Comparison of ENCODE assay signal across 20 cellular contexts in genomic region chr12:132214161-132214476, GRCh38.
DNase-seq lines count a peak whose midpoint lies in the region; ATAC-seq and TF ChIP-seq lines count a peak whose summit lies in the region.
"Had no signal": no experiment of that assay in that cellular context is flagged by ENCODE, and none has a peak within 500 bp of the region (broad histone marks: within the 10 kb centered on the region; RNA-seq: fewer than 3 reads in every experiment).

No MANE protein-coding gene starts in this region.

- H4K8ac ChIP-seq in neuronal stem cell (ENCODE audit: low read depth, low read length): no peak overlapping the region

- H2BK5ac ChIP-seq in neuronal stem cell (ENCODE audit: low read length): no peak overlapping the region

- H3K36me3 Mint-ChIP-seq in CD8-positive, alpha-beta T cell: no peaks in the 10 kb centered on the region
- H3K36me3 Mint-ChIP-seq in effector memory CD8-positive, alpha-beta T cell (ENCODE audit: insufficient read depth): peaks cover 5% of the 10 kb centered on the region

- peaks cover 64% of the 10 kb centered on the region for H3K4me1 ChIP-seq in BLaER1
- H3K4me1 ChIP-seq in CD8-positive, alpha-beta T cell (ENCODE audit: insufficient read depth, low read length): no peaks in the 10 kb centered on the region
- H3K4me1 ChIP-seq in neuronal stem cell (ENCODE audit: control insufficient read depth in 2 of 2, insufficient read depth in 1 of 2, low read depth in 1 of 2, low read length in 2 of 2): no peaks in the 10 kb centered on the region
- no peaks in the 10 kb centered on the region for H3K4me1 ChIP-seq in mammary epithelial cell (ENCODE audit: insufficient read depth, low read length)
- H3K4me1 ChIP-seq: A549 had no signal

- DNase-seq in CD8-positive, alpha-beta T cell: no peak
- DNase-seq in neuronal stem cell (ENCODE audit: low spot score) (no peak), mammary epithelial cell (no peak)
- no peak for DNase-seq in effector memory CD8-positive, alpha-beta T cell
- DNase-seq: AML-193; CD4-positive, alpha-beta T cell; CD8-positive, alpha-beta memory T cell; COR-L47; DMS 273 treated with DMSO at 0.1 percent for 48 hours; DMS153; DMS79; DND-41; EL; GDM1 had no signal

- H2BK12ac ChIP-seq in neuronal stem cell (ENCODE audit: low read length): no peak overlapping the region

- WGBS in neuronal stem cell (ENCODE audit: extremely low coverage in 2 of 2, insufficient read length in 2 of 2, insufficient replicate concordance in 1 of 2), 2 donors: no CpG with 5 or more reads among the region's 13 CpGs
- WGBS in mammary epithelial cell (ENCODE audit: low coverage, missing lambda C conversion rate): 68% methylated on average over 9 of the region's 13 CpGs

- H3K36me3 ChIP-seq in BLaER1 (no peaks in the 10 kb centered on the region), neuronal stem cell (replicated peaks in 1 of 2; ENCODE audit: control insufficient read depth in 2 of 2, insufficient read depth in 2 of 2, low read length in 2 of 2) (no peaks in the 10 kb centered on the region), mammary epithelial cell (ENCODE audit: insufficient read depth, low read length) (no peaks in the 10 kb centered on the region)
- no peaks in the 10 kb centered on the region for H3K36me3 ChIP-seq in CD8-positive, alpha-beta T cell (ENCODE audit: insufficient read depth, low read length)

- ATAC-seq in CD8-positive, alpha-beta T cell: no peak
- no peak for ATAC-seq in effector memory CD8-positive, alpha-beta T cell (replicated peaks)
- ATAC-seq: GM12878 had no signal

- no peak overlapping the region for H2BK15ac ChIP-seq in neuronal stem cell (ENCODE audit: low read length)

- no peak overlapping the region for H2BK120ac ChIP-seq in neuronal stem cell (ENCODE audit: low read depth, low read length)

- in situ Hi-C loops in mammary epithelial cell (cut with MboI; ENCODE audit: low sequenced_read_pairs in 2 of 2): no loop called here

- H4K91ac ChIP-seq in neuronal stem cell (ENCODE audit: low read depth, low read length, poor library complexity): peak overlapping the region; percentile 53

- H3K4me3 ChIP-seq in BLaER1: no peak overlapping the region
- H3K4me3 ChIP-seq in CD8-positive, alpha-beta T cell (ENCODE audit: low read depth, low read length): no peak overlapping the region
- H3K4me3 ChIP-seq in neuronal stem cell (ENCODE audit: low read length in 2 of 2): no peak overlapping the region
- H3K4me3 ChIP-seq in mammary epithelial cell (replicated peaks in 1 of 3; ENCODE audit: insufficient read depth in 1 of 3, low read depth in 2 of 3, low read length in 3 of 3): no peak overlapping the region
- H3K4me3 ChIP-seq: A549, GM12878 had no signal

- H3K9me3 Mint-ChIP-seq in CD8-positive, alpha-beta T cell: no peaks in the 10 kb centered on the region
- H3K9me3 Mint-ChIP-seq in effector memory CD8-positive, alpha-beta T cell: no peaks in the 10 kb centered on the region
- H3K9me3 Mint-ChIP-seq: CD4-positive, alpha-beta T cell had no signal

- CTCF ChIA-PET in CD8-positive, alpha-beta T cell (lab: Charles Lee): interaction anchor here (1.2 kb wide), 1 partner anchor 60 kb away, joined by 7 read pairs; no protein-coding TSS in a partner anchor
- CTCF ChIA-PET in mammary epithelial cell (lab: Charles Lee; ENCODE audit: low non-redundant PET): no interaction called here

- H3K9me3 ChIP-seq in BLaER1 (no peaks in the 10 kb centered on the region), neuronal stem cell (replicated peaks in 1 of 2; ENCODE audit: control insufficient read depth in 2 of 2, insufficient read depth in 1 of 2, low read depth in 1 of 2, low read length in 2 of 2) (peaks cover 0 to 1% of the 10 kb centered on the region in 2 donors), mammary epithelial cell (replicated peaks; ENCODE audit: insufficient read depth, low read length) (peaks cover 9% of the 10 kb centered on the region)
- no peaks in the 10 kb centered on the region for H3K9me3 ChIP-seq in CD8-positive, alpha-beta T cell (ENCODE audit: low read length)
- H3K9me3 ChIP-seq: A549 had no signal

- no peak for TF ChIP-seq CTCF in CD8-positive, alpha-beta T cell (IDR thresholded peaks at IDR 0.05)
- TF ChIP-seq CTCF in mammary epithelial cell (conservative IDR thresholded peaks at IDR 0.05 in 1 of 2, IDR thresholded peaks at IDR 0.05 in 1 of 2; ENCODE audit: extremely low read depth in 1 of 2, insufficient read depth in 1 of 2, low read depth in 1 of 2, low read length in 2 of 2): no peak

- no peak overlapping the region for H3K4me3 Mint-ChIP-seq in CD8-positive, alpha-beta T cell
- H3K4me3 Mint-ChIP-seq in effector memory CD8-positive, alpha-beta T cell: no peak overlapping the region
- H3K4me3 Mint-ChIP-seq: B cell; CD4-positive, alpha-beta T cell had no signal

- H3K4ac ChIP-seq in neuronal stem cell (ENCODE audit: low read length): no peak overlapping the region

- H3K4me2 ChIP-seq in BLaER1 (peak overlapping the region; percentile 24; the same call in 1 of the 2 replicates), neuronal stem cell (ENCODE audit: insufficient read depth, low read length, poor library complexity, severe bottlenecking) (no peak overlapping the region), mammary epithelial cell (ENCODE audit: insufficient read depth, low read depth, low read length) (no peak overlapping the region)
- H3K4me2 ChIP-seq: A549 had no signal

- H3K18ac ChIP-seq in neuronal stem cell (ENCODE audit: low read length): no peak overlapping the region

- dilution Hi-C loops in mammary epithelial cell (cut with HindIII; ENCODE audit: low sequenced_read_pairs): no loop called here

- BruUV-seq in mammary epithelial cell (replicated peaks; lab: Mats Ljungman, UMichigan): no TSS peak

- no peak overlapping the region for H3K9ac ChIP-seq in BLaER1
- no peak overlapping the region for H3K9ac ChIP-seq in neuronal stem cell (ENCODE audit: low read depth, low read length, poor library complexity)
- no peak overlapping the region for H3K9ac ChIP-seq in mammary epithelial cell (ENCODE audit: insufficient read depth, low read length)

- POLR2A ChIA-PET in CD8-positive, alpha-beta T cell (lab: Charles Lee): no interaction called here

- no peaks in the 10 kb centered on the region for H3K79me1 ChIP-seq in neuronal stem cell (ENCODE audit: low read depth, low read length)

- intact Hi-C loops in CD8-positive, alpha-beta T cell (cut with DNase I, micrococcal nuclease): no loop called here
- intact Hi-C loops in mammary epithelial cell (cut with micrococcal nuclease): no loop called here

- H3K14ac ChIP-seq in neuronal stem cell (ENCODE audit: low read length): no peak overlapping the region

- H3K4me1 Mint-ChIP-seq in CD8-positive, alpha-beta T cell (ENCODE audit: low read depth): peaks cover 3% of the 10 kb centered on the region
- peaks cover 11% of the 10 kb centered on the region in 2 donors for H3K4me1 Mint-ChIP-seq in effector memory CD8-positive, alpha-beta T cell (ENCODE audit: low read depth in 2 of 2)

- H3K23ac ChIP-seq in neuronal stem cell (ENCODE audit: low read depth, low read length, poor library complexity): peak overlapping the region; percentile 68

- H3K27me3 Mint-ChIP-seq in CD8-positive, alpha-beta T cell (ENCODE audit: low read depth): peaks cover 10% of the 10 kb centered on the region
- H3K27me3 Mint-ChIP-seq in effector memory CD8-positive, alpha-beta T cell: peaks cover 0 to 20% of the 10 kb centered on the region in 2 donors
- H3K27me3 Mint-ChIP-seq: CD4-positive, alpha-beta T cell had no signal

- H3K27ac Mint-ChIP-seq in CD8-positive, alpha-beta T cell: peak overlapping the region; percentile 27
- peak overlapping the region in 1 of 2 donors; percentile 71 for H3K27ac Mint-ChIP-seq in effector memory CD8-positive, alpha-beta T cell
- H3K27ac Mint-ChIP-seq: CD4-positive, alpha-beta T cell had no signal

- H2AFZ ChIP-seq in neuronal stem cell (ENCODE audit: low read length) (no peak overlapping the region), mammary epithelial cell (ENCODE audit: low read depth, low read length) (no peak overlapping the region)

- no peaks in the 10 kb centered on the region for H3K27me3 ChIP-seq in BLaER1
- H3K27me3 ChIP-seq in CD8-positive, alpha-beta T cell (ENCODE audit: insufficient read depth, low read length): no peaks in the 10 kb centered on the region
- H3K27me3 ChIP-seq in neuronal stem cell (ENCODE audit: control insufficient read depth in 3 of 3, insufficient read depth in 3 of 3, low read depth in 1 of 3, low read length in 3 of 3): peaks cover 0 to 26% (median 11%) of the 10 kb centered on the region in 3 experiments
- H3K27me3 ChIP-seq in mammary epithelial cell (ENCODE audit: insufficient read depth, low read length): no peaks in the 10 kb centered on the region

- no peak overlapping the region for H3K27ac ChIP-seq in BLaER1
- H3K27ac ChIP-seq in CD8-positive, alpha-beta T cell (ENCODE audit: low read depth, low read length): no peak overlapping the region
- H3K27ac ChIP-seq in neuronal stem cell (replicated peaks; ENCODE audit: low read length): no peak overlapping the region
- H3K27ac ChIP-seq in mammary epithelial cell (ENCODE audit: insufficient read depth, low read depth, low read length): no peak overlapping the region
- H3K27ac ChIP-seq: 22Rv1, A549, C4-2B had no signal

- no peaks in the 10 kb centered on the region for H3K79me2 ChIP-seq in mammary epithelial cell (ENCODE audit: insufficient read depth, low read length)

- H4K20me1 ChIP-seq in BLaER1: no peaks in the 10 kb centered on the region
- H4K20me1 ChIP-seq in mammary epithelial cell (ENCODE audit: insufficient read depth, low read length): no peaks in the 10 kb centered on the region

- H2AK5ac ChIP-seq in neuronal stem cell (ENCODE audit: low read depth, low read length): peak overlapping the region; percentile 81
